19 cellular contexts compared by ENCODE assay signal in the genomic region with DNA sequence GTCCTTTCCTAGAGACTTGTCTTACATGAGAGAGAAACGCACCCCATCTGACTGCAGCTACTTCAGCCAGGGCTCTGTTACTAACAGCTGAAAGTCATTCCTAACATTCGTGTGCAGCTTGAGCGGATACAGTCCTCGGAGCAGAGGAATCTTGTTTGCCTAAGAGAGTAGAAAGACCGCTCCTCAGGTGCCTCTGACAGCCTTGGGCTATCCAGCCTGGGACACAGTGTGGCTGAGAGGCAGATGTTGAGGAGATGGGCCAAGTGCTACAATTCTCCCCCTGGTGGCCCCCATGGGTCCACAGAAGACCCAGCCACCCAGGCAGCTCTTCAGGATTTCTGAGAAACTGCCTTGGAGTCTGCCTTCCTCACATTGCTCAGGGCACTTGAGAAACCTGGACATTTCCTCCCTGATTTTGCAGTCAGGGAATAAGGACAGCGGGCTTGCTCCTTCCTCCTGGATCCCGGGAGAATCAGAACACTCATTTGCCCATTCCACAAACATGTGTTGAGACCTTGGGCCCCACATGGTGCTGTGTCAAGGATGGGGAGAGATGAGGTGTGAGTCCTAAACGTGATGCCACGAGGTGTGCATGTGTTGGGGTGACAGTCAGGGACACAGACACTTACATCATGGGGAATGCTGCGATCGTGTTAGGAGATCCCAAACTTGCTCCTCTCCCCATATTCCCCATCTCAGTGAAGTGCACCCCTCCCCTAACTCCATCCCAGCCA. TPM values are rescaled to one million over a fixed set of nuclear protein-coding genes. Genes with fewer than 3 reads are reported as not detected.
A peak's percentile ranks its signal among the peaks of the same experiment; 100 is the strongest.
DNase-seq lines count a peak whose midpoint lies in the region; ATAC-seq, FAIRE-seq and TF ChIP-seq lines count a peak whose summit lies in the region.
"Had no signal": no experiment of that assay in that cellular context is flagged by ENCODE, and none has a peak within 500 bp of the region (broad histone marks: within the 10 kb centered on the region; RNA-seq: fewer than 3 reads in every experiment).

No MANE protein-coding gene starts in this region.

- H4K20me1 ChIP-seq in IMR-90 (ENCODE audit: insufficient read depth, low read length) (0 out of 2 replicates have a peak, but pooled peaks cover 4% of the 10 kb centered on the region), neural progenitor cell (ENCODE audit: low read depth) (no peaks in the 10 kb centered on the region)

- POLR2A ChIA-PET in IMR-90 (lab: Charles Lee; ENCODE audit: unreplicated experiment), result no interaction called here

- H3K27me3 ChIP-seq in IMR-90 (ENCODE audit: control insufficient read depth, insufficient read depth, low read length) (no peaks in the 10 kb centered on the region), neural progenitor cell (peaks cover 3% of the 10 kb centered on the region)
- H3K27me3 ChIP-seq: upper lobe of right lung had no signal

- peaks cover 18% of the 10 kb centered on the region for H3F3A ChIP-seq in neural progenitor cell (ENCODE audit: low read depth)

- 0 out of 2 replicates have a peak overlapping the region, but pooled peaks have one; percentile 17 for H3K23ac ChIP-seq in IMR-90 (ENCODE audit: low read depth, low read length)

- no peak overlapping the region for H3K18ac ChIP-seq in IMR-90 (ENCODE audit: low read depth, low read length)

- H4K5ac ChIP-seq in IMR-90 (ENCODE audit: low read depth, low read length), result no peak overlapping the region

- dilution Hi-C loops in IMR-90 (cut with HindIII; ENCODE audit: low sequenced_read_pairs, unreplicated experiment), result no loop called here

- H2BK20ac ChIP-seq in IMR-90 (ENCODE audit: low read depth, low read length), result peak overlapping the region; percentile 54

- intact Hi-C loops in IMR-90 (cut with micrococcal nuclease), result no loop called here

- no peak for FAIRE-seq in RCC 7860 (lab: Jason Lieb, UNC)
- FAIRE-seq: GM12892 had no signal

- no peaks in the 10 kb centered on the region for H3K79me2 ChIP-seq in neural progenitor cell (ENCODE audit: low read depth)

- WGBS in IMR-90 (ENCODE audit: extremely low coverage in 2 of 2, insufficient read length in 1 of 2), 2 experiments, result no CpG with 5 or more reads among the region's 11 CpGs

- H2AFZ ChIP-seq in IMR-90 (replicated peaks; ENCODE audit: low read length, poor library complexity), result peak overlapping the region; percentile 46
- H2AFZ ChIP-seq in neural progenitor cell (replicated peaks), result no peak overlapping the region
- H2AFZ ChIP-seq: PC-9 had no signal

- no peak for TF ChIP-seq POLR2A in IMR-90 (IDR thresholded peaks at IDR 0.05; ENCODE audit: low read depth, low read length)

- CTCF ChIA-PET in IMR-90 (lab: Yijun Ruan, JAX), result interaction anchor here (1.1 kb wide), 1 partner anchor 196 kb away, joined by 3 read pairs; no protein-coding TSS in a partner anchor

- H3K4me3 ChIP-seq in IMR-90 (ENCODE audit: insufficient read depth, low read depth, low read length), result no peak overlapping the region
- no peak overlapping the region for H3K4me3 ChIP-seq in neural progenitor cell
- H3K4me3 ChIP-seq: PC-9, smooth muscle cell, upper lobe of right lung had no signal

- peaks cover 17% of the 10 kb centered on the region for H3K4me1 ChIP-seq in IMR-90 (ENCODE audit: control insufficient read depth, insufficient read depth, low read length)
- H3K4me1 ChIP-seq in neural progenitor cell, result peaks cover 21% of the 10 kb centered on the region
- H3K4me1 ChIP-seq: upper lobe of right lung had no signal

- H3K36me3 ChIP-seq in IMR-90 (ENCODE audit: control insufficient read depth, insufficient read depth, low read length) (peaks cover 15% of the 10 kb centered on the region; the same call in 1 of the 2 replicates), neural progenitor cell (no peaks in the 10 kb centered on the region)
- H3K36me3 ChIP-seq: upper lobe of right lung had no signal

- H2BK120ac ChIP-seq in IMR-90 (ENCODE audit: low read depth, low read length), result peak overlapping the region; percentile 46

- peak overlapping the region; percentile 76 for H3K4ac ChIP-seq in IMR-90 (ENCODE audit: low read depth, low read length)

- BruUV-seq in IMR-90 (replicated peaks; lab: Mats Ljungman, UMichigan), result no TSS peak

- H4K8ac ChIP-seq in IMR-90 (ENCODE audit: low read depth in 2 of 2, low read length in 2 of 2), result peak overlapping the region in 1 of 2 experiments; percentile 63; a peak in 2 of 4 replicates

- peaks cover 12% of the 10 kb centered on the region for H3K36me3 Mint-ChIP-seq in neural progenitor cell

- no peak overlapping the region for H3K56ac ChIP-seq in IMR-90 (ENCODE audit: extremely low read depth, insufficient read depth, low read length)

- peak overlapping the region; percentile 78; the same call in 1 of the 2 replicates for H2AK5ac ChIP-seq in IMR-90 (ENCODE audit: low read depth, low read length)

- H3K27ac ChIP-seq in IMR-90 (ENCODE audit: insufficient read depth, low read length) (no peak overlapping the region), neural progenitor cell (no peak overlapping the region)
- H3K27ac ChIP-seq: upper lobe of right lung had no signal

- peaks cover 6% of the 10 kb centered on the region for H3K27me3 Mint-ChIP-seq in neural progenitor cell (ENCODE audit: insufficient read depth, low read depth)
- H3K27me3 Mint-ChIP-seq in stimulated activated naive CD8-positive, alpha-beta T cell treated with anti-CD3 and anti-CD28 coated beads, Interleukin-15, amount 100 ng/mL, for 72 hours, result no peaks in the 10 kb centered on the region
- H3K27me3 Mint-ChIP-seq: activated CD4-positive, alpha-beta T cell treated with anti-CD3 and anti-CD28 coated beads, Interleukin-2, amount 10 ng/mL, durations not matched to agents 24 days and 14 days had no signal

- H3K14ac ChIP-seq in IMR-90 (replicated peaks; ENCODE audit: low read depth, low read length), result peak overlapping the region; percentile 37

- H3K79me1 ChIP-seq in IMR-90 (ENCODE audit: low read depth in 1 of 2, low read length in 2 of 2), result peaks cover 22 to 62% of the 10 kb centered on the region in 2 experiments

- peaks cover 4% of the 10 kb centered on the region for H3K9me3 Mint-ChIP-seq in neural progenitor cell
- no peaks in the 10 kb centered on the region for H3K9me3 Mint-ChIP-seq in stimulated activated naive CD8-positive, alpha-beta T cell treated with anti-CD3 and anti-CD28 coated beads, Interleukin-15, amount 100 ng/mL, for 72 hours
- H3K9me3 Mint-ChIP-seq: activated CD4-positive, alpha-beta T cell treated with anti-CD3 and anti-CD28 coated beads, Interleukin-2, amount 10 ng/mL, durations not matched to agents 24 days and 14 days had no signal

- H3K4me3 Mint-ChIP-seq in neural progenitor cell, result no peak overlapping the region
- no peak overlapping the region for H3K4me3 Mint-ChIP-seq in stimulated activated naive CD8-positive, alpha-beta T cell treated with anti-CD3 and anti-CD28 coated beads, Interleukin-15, amount 100 ng/mL, for 72 hours
- H3K4me3 Mint-ChIP-seq: activated CD4-positive, alpha-beta T cell treated with anti-CD3 and anti-CD28 coated beads, Interleukin-2, amount 10 ng/mL, durations not matched to agents 24 days and 14 days had no signal

- 0 out of 2 replicates have a peak, but pooled peaks cover 3% of the 10 kb centered on the region for H3K9me3 ChIP-seq in IMR-90 (ENCODE audit: control insufficient read depth, insufficient read depth, low read length)
- no peaks in the 10 kb centered on the region for H3K9me3 ChIP-seq in neural progenitor cell (ENCODE audit: low read depth)
- H3K9me3 ChIP-seq: upper lobe of right lung had no signal

- H2AK9ac ChIP-seq in IMR-90 (replicated peaks; ENCODE audit: low read depth, low read length, poor library complexity), result no peak overlapping the region

- H4K91ac ChIP-seq in IMR-90 (ENCODE audit: insufficient read depth, low read depth, low read length), result peak overlapping the region; percentile 13; the same call in 1 of the 2 replicates

- peaks cover 22% of the 10 kb centered on the region for H3K9me1 ChIP-seq in IMR-90 (ENCODE audit: insufficient read depth, low read length)

- H2BK15ac ChIP-seq in IMR-90 (ENCODE audit: low read depth, low read length), result no peak overlapping the region

- peak overlapping the region; percentile 27 for H2BK5ac ChIP-seq in IMR-90 (ENCODE audit: low read depth, low read length, poor library complexity, severe bottlenecking)

- H3K27ac Mint-ChIP-seq in neural progenitor cell, result peak overlapping the region; percentile 97
- no peak overlapping the region for H3K27ac Mint-ChIP-seq in stimulated activated naive CD8-positive, alpha-beta T cell treated with anti-CD3 and anti-CD28 coated beads, Interleukin-15, amount 100 ng/mL, for 72 hours
- H3K27ac Mint-ChIP-seq: activated CD4-positive, alpha-beta T cell treated with anti-CD3 and anti-CD28 coated beads, Interleukin-2, amount 10 ng/mL, durations not matched to agents 24 days and 14 days had no signal

- H3K4me1 Mint-ChIP-seq in neural progenitor cell, result peaks cover 50% of the 10 kb centered on the region
- peaks cover 8% of the 10 kb centered on the region for H3K4me1 Mint-ChIP-seq in stimulated activated naive CD8-positive, alpha-beta T cell treated with anti-CD3 and anti-CD28 coated beads, Interleukin-15, amount 100 ng/mL, for 72 hours

- no peak overlapping the region for H3K9ac ChIP-seq in IMR-90 (ENCODE audit: low read depth, low read length)
- H3K9ac ChIP-seq in neural progenitor cell, result no peak overlapping the region

- in situ Hi-C loops in IMR-90 (cut with MboI; ENCODE audit: low sequenced_read_pairs), result no loop called here

- 0 out of 2 replicates have a peak, but pooled peaks have one; percentile 5 for TF ChIP-seq CTCF in IMR-90 (conservative IDR thresholded peaks at IDR 0.05; ENCODE audit: low read depth, low read length)
- no peak for TF ChIP-seq CTCF in neural progenitor cell (IDR thresholded peaks at IDR 0.05)

- DNase-seq in AG20443 (ENCODE audit: low spot score) (peak; percentile 7), IMR-90 (peak; percentile 26), cerebellar cortex (ENCODE audit: low spot score) (peak; percentile 28), neural progenitor cell (ENCODE audit: low spot score) (no peak), 8988T (no peak), RCC 7860 (ENCODE audit: low spot score) (no peak)
- DNase-seq in stimulated activated naive CD8-positive, alpha-beta T cell treated with anti-CD3 and anti-CD28 coated beads, Interleukin-15, amount 100 ng/mL, for 72 hours, result no peak
- DNase-seq: activated CD4-positive, alpha-beta T cell treated with anti-CD3 and anti-CD28 coated beads, Interleukin-2, amount 10 ng/mL, durations not matched to agents 24 days and 14 days; activated CD8-positive, alpha-beta memory T cell treated with anti-CD3 and anti-CD28 coated beads, Interleukin-2, amount 50 U/mL, for 48 hours; activated naive CD4-positive, alpha-beta T cell treated with Interleukin-2 at 50 U/mL for 16 hours; effector memory CD4-positive, alpha-beta T cell; HCEC 1CT; NCI-H526 treated with DMSO at 0.1 percent for 48 hours; PC-9; T1000 had no signal

- no peak for TF ChIP-seq RAD21 in IMR-90 (IDR thresholded peaks at IDR 0.05; ENCODE audit: low read length)

- H3K4me2 ChIP-seq in IMR-90 (ENCODE audit: low read depth, low read length) (no peak overlapping the region; the same call in 1 of the 2 replicates), neural progenitor cell (peak overlapping the region; percentile 17)
- H3K4me2 ChIP-seq: PC-9, smooth muscle cell had no signal

- ATAC-seq in IMR-90 (ENCODE audit: low read depth), result no peak
- ATAC-seq in stimulated activated naive CD8-positive, alpha-beta T cell treated with anti-CD3 and anti-CD28 coated beads, Interleukin-15, amount 100 ng/mL, for 72 hours, result no peak
- ATAC-seq in HG03439 (IDR thresholded peaks at IDR 0.05; ENCODE audit: unreplicated experiment), result no peak
- ATAC-seq: upper lobe of right lung had no signal

RNA-seq across cellular contexts. Expression of gene TRIM62, which starts 13.1 kb away (rescaled TPM):
- total RNA-seq in IMR-90 (2012; rRNA removed) (2.8 and 3.0 TPM in 2 replicates), neural progenitor cell (ENCODE audit: low replicate concordance) (1.4 and 5.0 TPM in 2 replicates)
- 11.1 and 12.8 TPM in 2 replicates for polyA plus RNA-seq in IMR-90 (2012; rRNA removed)
- polyA plus RNA-seq in IMR-90 (2012; cell fraction: cytosol; rRNA removed), result 4.8 and 18.3 TPM in 2 replicates
- 25.0 and 36.8 TPM in 2 replicates for polyA plus RNA-seq in IMR-90 (2012; cell fraction: nucleus; rRNA removed; ENCODE audit: low replicate concordance)

Comparison
In these comparisons a context has a peak if more than half of its experiments do, and no peak if none do; other contexts are left out.
1. DNase-seq: peak in AG20443 (single experiment), IMR-90 (single experiment) and cerebellar cortex (single experiment); none in neural progenitor cell (single experiment), 8988T (single experiment), stimulated activated naive CD8-positive, alpha-beta T cell treated with anti-CD3 and anti-CD28 coated beads, Interleukin-15, amount 100 ng/mL, for 72 hours (0 of 2) and RCC 7860 (single experiment).